Comparison of ENCODE assay signal across 8 cellular contexts in genomic region chr17:49567871-49568694, GRCh38.
A peak's percentile ranks its signal among the peaks of the same experiment; 100 is the strongest.
DNase-seq lines count a peak whose midpoint lies in the region; ATAC-seq, FAIRE-seq and TF ChIP-seq lines count a peak whose summit lies in the region.

No MANE protein-coding gene starts in this region.

- TF ChIP-seq POLR2A in H54 (IDR thresholded peaks at IDR 0.05; ENCODE audit: low read depth, low read length): no peak

- FAIRE-seq in H54 (lab: Jason Lieb, UNC): peak; percentile 45

- ATAC-seq in GM21515 (IDR thresholded peaks at IDR 0.05; ENCODE audit: unreplicated experiment): no peak

- DNase-seq in CD1c-positive myeloid dendritic cell (ENCODE audit: extremely low spot score) (peak; percentile 89), H54 (ENCODE audit: insufficient read length, low spot score) (peak; percentile 85), NCI-H2196 treated with DMSO at 0.1 percent for 48 hours (lab: John Stamatoyannopoulos, UW; ENCODE audit: unreplicated experiment) (peak; percentile 49), cerebellar cortex (ENCODE audit: low spot score) (peak; percentile 88), kidney tubule cell (ENCODE audit: low spot score) (peak; percentile 81)
- DNase-seq in activated CD4-positive, CD25-positive, alpha-beta regulatory T cell treated with anti-CD3 and anti-CD28 coated beads, Interleukin-2, amount 50 U/mL, for 72 hours: peak; percentile 88
- DNase-seq in stimulated activated CD4-positive, alpha-beta T cell treated with anti-CD3 and anti-CD28 coated beads, Interleukin-15, amount 100 ng/mL, for 24 hours: peak; percentile 91
